ENCODE assay signal across 17 cellular contexts in the genomic region with DNA sequence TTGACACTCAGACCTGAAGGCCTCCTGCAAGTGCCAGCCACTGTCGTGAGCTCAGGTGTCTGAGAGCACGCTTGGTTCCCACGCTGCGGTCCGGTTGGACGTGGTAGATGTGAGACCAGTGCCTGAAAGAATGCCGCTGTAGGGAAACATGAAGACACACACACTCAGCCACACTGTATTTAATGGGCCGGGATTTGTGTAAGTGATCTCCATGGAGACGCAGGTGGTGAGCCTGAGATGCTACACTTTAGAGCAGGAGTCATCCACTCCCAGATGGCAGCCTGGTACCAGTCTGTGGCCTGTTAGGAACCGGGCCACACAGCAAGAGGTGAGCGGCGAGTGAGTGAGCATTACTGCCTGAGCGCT.
A peak's percentile ranks its signal among the peaks of the same experiment; 100 is the strongest.
DNase-seq lines count a peak whose midpoint lies in the region; ATAC-seq, FAIRE-seq and TF ChIP-seq lines count a peak whose summit lies in the region.
"Had no signal": no experiment of that assay in that cellular context is flagged by ENCODE, and none has a peak within 500 bp of the region (broad histone marks: within the 10 kb centered on the region; RNA-seq: fewer than 3 reads in every experiment).

No MANE protein-coding gene starts in this region.

- ATAC-seq in heart right ventricle = no peak
- ATAC-seq: GM12878 had no signal

- no peak overlapping the region for H3K4me3 ChIP-seq in heart right ventricle
- H3K4me3 ChIP-seq: GM12878, GM23248 had no signal

- FAIRE-seq in frontal cortex (lab: Jason Lieb, UNC) = no peak
- FAIRE-seq: GM12878, H54, HTR-8/SVneo had no signal

- peaks cover 0 to 48% (median 17%) of the 10 kb centered on the region in 9 donors for H3K4me1 ChIP-seq in heart right ventricle

- no peaks in the 10 kb centered on the region for H3K27me3 ChIP-seq in heart right ventricle
- H3K27me3 ChIP-seq: BE2C had no signal

- H3K27ac ChIP-seq in heart right ventricle = no peak overlapping the region
- H3K27ac ChIP-seq: GM23248 had no signal

- intact Hi-C loops in cardiac septum (cut with DNase I) = no loop called here
- intact Hi-C loops in heart right ventricle (cut with DNase I) = no loop called here
- intact Hi-C loops in posterior vena cava (cut with DNase I) = no loop called here

- H3K9me3 ChIP-seq in heart right ventricle = no peaks in the 10 kb centered on the region
- H3K9me3 ChIP-seq: BE2C had no signal

- DNase-seq in cardiac septum (ENCODE audit: low spot score) (peak; percentile 26), heart right ventricle (no peak), cerebellum (ENCODE audit: low spot score) (peak; percentile 33), posterior vena cava (ENCODE audit: low spot score) (peak; percentile 57), AG20443 (ENCODE audit: low spot score) (no peak), frontal cortex (ENCODE audit: low spot score in 2 of 2) (no peak)
- DNase-seq: BE2C; CD4-positive, CD25-positive, alpha-beta regulatory T cell; CD8-positive, alpha-beta memory T cell; COR-L47; DMS 273 treated with DMSO at 0.1 percent for 48 hours; DMS53; DND-41 had no signal

- no peaks in the 10 kb centered on the region for H3K36me3 ChIP-seq in heart right ventricle
- H3K36me3 ChIP-seq: BE2C had no signal

- TF ChIP-seq CTCF in heart right ventricle (IDR thresholded peaks at IDR 0.05) = no peak

- WGBS in heart right ventricle, 2 donors = 95 to 99% methylated on average over 13 of the region's 13 CpGs

Comparison
In these comparisons a context has a peak if more than half of its experiments do, and no peak if none do; other contexts are left out.
1. DNase-seq: peak in cardiac septum (single experiment), cerebellum (single experiment) and posterior vena cava (single experiment); none in heart right ventricle (0 of 2), AG20443 (single experiment) and frontal cortex (0 of 2).